In the genomic region with DNA sequence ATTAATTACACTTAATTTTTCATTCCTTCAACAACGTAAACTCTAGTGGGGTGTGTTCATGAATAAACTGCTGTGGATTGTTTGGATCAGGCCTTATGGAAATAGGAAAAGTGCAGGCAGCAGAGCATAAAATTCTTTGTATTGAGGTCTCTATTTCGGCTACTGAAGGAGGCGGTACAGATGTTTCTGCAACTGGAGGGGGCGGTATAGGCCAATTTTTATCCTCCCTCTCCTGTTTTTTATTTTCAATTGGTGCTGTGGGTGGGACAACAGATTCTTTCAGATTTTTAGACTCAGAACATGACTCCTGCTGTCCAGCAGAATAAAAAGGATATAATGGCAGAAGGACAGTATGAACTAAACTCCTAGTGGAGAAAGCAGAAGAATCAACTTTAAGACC, we compare ENCODE assay signal across 8 cellular contexts. TPM values are rescaled to one million over a fixed set of nuclear protein-coding genes. Genes with fewer than 3 reads are reported as not detected.
DNase-seq lines count a peak whose midpoint lies in the region; TF ChIP-seq lines count a peak whose summit lies in the region.
"Not testable (repeated sequence)": the region's sequence is repeated elsewhere in the genome, so short reads cannot be mapped to it uniquely, and the experiment has no call there.

No MANE protein-coding gene starts in this region.

- DNase-seq in CD1c-positive myeloid dendritic cell (ENCODE audit: extremely low spot score) (peak; percentile 24), NOMO-1 treated with DMSO at 0.1 percent for 48 hours (lab: John Stamatoyannopoulos, UW; ENCODE audit: unreplicated experiment) (peak; percentile 10), trophoblast cell (peak in 1 of 2 donors; percentile 8)
- not testable (repeated sequence) for DNase-seq in GM12865 (ENCODE audit: low read depth); colonic mucosa; left ventricle myocardium inferior

- H3K27me3 ChIP-seq in KMS-11 (ENCODE audit: insufficient read depth, low read depth); colonic mucosa; left ventricle myocardium inferior (ENCODE audit: low read depth); trophoblast cell (ENCODE audit: insufficient read depth, low read length): not testable (repeated sequence)

- not testable (repeated sequence) for H4K20me1 ChIP-seq in KMS-11 (ENCODE audit: insufficient read depth)

- not testable (repeated sequence) for H3K18ac ChIP-seq in trophoblast cell (ENCODE audit: low read length)

- H3K79me2 ChIP-seq in KMS-11 (ENCODE audit: insufficient read depth, low read depth); trophoblast cell (ENCODE audit: control insufficient read depth, insufficient read depth, low read length, poor library complexity): not testable (repeated sequence)

- TF ChIP-seq CTCF in GM12865 (IDR thresholded peaks at IDR 0.05; ENCODE audit: insufficient read depth, low read depth, low read length, missing control alignments) (peak; percentile 28), KMS-11 (conservative IDR thresholded peaks at IDR 0.05; ENCODE audit: low read depth, low read length) (0 out of 2 replicates have a peak, but pooled peaks have one; percentile 19), VCaP (conservative IDR thresholded peaks at IDR 0.05) (peak; percentile 50), colonic mucosa (IDR thresholded peaks at IDR 0.05) (peak; percentile 41), left ventricle myocardium inferior (IDR thresholded peaks at IDR 0.05; ENCODE audit: borderline replicate concordance) (peak; percentile 51)

- H3K14ac ChIP-seq in trophoblast cell (ENCODE audit: low read length) = not testable (repeated sequence)

- H3K27ac ChIP-seq in KMS-11, colonic mucosa: not testable (repeated sequence)
- H3K27ac ChIP-seq in VCaP (peak overlapping the region; percentile 8; the same call in 1 of the 2 replicates), left ventricle myocardium inferior (replicated peaks) (peak overlapping the region; percentile 52), trophoblast cell (ENCODE audit: low read depth, low read length) (peak overlapping the region; percentile 88)

- H4K12ac ChIP-seq in trophoblast cell (ENCODE audit: low read depth, low read length) = not testable (repeated sequence)

- H3K9me3 ChIP-seq in colonic mucosa; left ventricle myocardium inferior (replicated peaks); trophoblast cell (ENCODE audit: insufficient read depth, low read depth, low read length): not testable (repeated sequence)

- H3K9ac ChIP-seq in KMS-11; colonic mucosa (ENCODE audit: low read depth in 2 of 2, low read length in 2 of 2); trophoblast cell (ENCODE audit: low read length): not testable (repeated sequence)

- H4K8ac ChIP-seq in trophoblast cell (ENCODE audit: low read depth, low read length) = not testable (repeated sequence)

- H3K4ac ChIP-seq in trophoblast cell (ENCODE audit: low read depth, low read length) = not testable (repeated sequence)

- not testable (repeated sequence) for H3K4me2 ChIP-seq in KMS-11
- H3K4me2 ChIP-seq in trophoblast cell (ENCODE audit: low read length) = peak overlapping the region; percentile 34

- not testable (repeated sequence) for H4K91ac ChIP-seq in trophoblast cell (ENCODE audit: low read depth, low read length)

- H3K23ac ChIP-seq in trophoblast cell (ENCODE audit: low read length) = not testable (repeated sequence)

- H3K79me1 ChIP-seq in trophoblast cell (ENCODE audit: low read length) = peaks cover 21% of the 10 kb centered on the region

- intact Hi-C loops in colonic mucosa (cut with DNase I); left ventricle myocardium inferior (cut with micrococcal nuclease): not testable (repeated sequence)

- not testable (repeated sequence) for H2BK12ac ChIP-seq in trophoblast cell (ENCODE audit: low read length)

- H2BK120ac ChIP-seq in trophoblast cell (ENCODE audit: insufficient read depth, low read length, poor library complexity) = peak overlapping the region; percentile 62

- H2AFZ ChIP-seq in KMS-11 (ENCODE audit: low read depth); trophoblast cell (ENCODE audit: insufficient read depth, low read length, poor library complexity): not testable (repeated sequence)

- not testable (repeated sequence) for H3K4me1 ChIP-seq in KMS-11 (ENCODE audit: low read depth, poor library complexity, severe bottlenecking); colonic mucosa; trophoblast cell (ENCODE audit: control insufficient read depth in 1 of 2, insufficient read depth in 2 of 2, low read length in 2 of 2)
- H3K4me1 ChIP-seq in left ventricle myocardium inferior = peaks cover 18% of the 10 kb centered on the region

- H2AK5ac ChIP-seq in trophoblast cell (ENCODE audit: low read length) = not testable (repeated sequence)

- peak overlapping the region; percentile 77 for H2BK5ac ChIP-seq in trophoblast cell (ENCODE audit: low read depth, low read length, poor library complexity)

- not testable (repeated sequence) for H3K4me3 ChIP-seq in GM12865 (ENCODE audit: low read depth, low read length); KMS-11 (IDR thresholded peaks at IDR 0.05; ENCODE audit: insufficient read depth, low read depth, low read length); colonic mucosa; left ventricle myocardium inferior; trophoblast cell (ENCODE audit: low read depth, low read length)

- H3K36me3 ChIP-seq in KMS-11 (ENCODE audit: insufficient read depth); colonic mucosa; left ventricle myocardium inferior; trophoblast cell (ENCODE audit: control insufficient read depth in 1 of 2, insufficient read depth in 2 of 2, low read length in 2 of 2): not testable (repeated sequence)

- WGBS in trophoblast cell (ENCODE audit: extremely low coverage, insufficient coverage, insufficient read length) = no CpG with 5 or more reads among the region's 4 CpGs

RNA-seq across cellular contexts. Expression of a gene that starts 17.7 kb away (rescaled TPM):
- total RNA-seq in colonic mucosa (10 to 100 TPM; 76.9 to 84.8 TPM), left ventricle myocardium inferior (26.2 TPM)
- polyA plus RNA-seq in trophoblast cell (2013) = 23.3 and 23.4 TPM in 2 replicates

RNA-seq across cellular contexts. Expression of a gene that starts 57.6 kb away (rescaled TPM):
- total RNA-seq in colonic mucosa = 100 to 1,000 TPM; 240 to 398 TPM
- 381 TPM for total RNA-seq in left ventricle myocardium inferior
- 31.9 and 35.0 TPM in 2 replicates for polyA plus RNA-seq in trophoblast cell (2013)
